In the genomic region with DNA sequence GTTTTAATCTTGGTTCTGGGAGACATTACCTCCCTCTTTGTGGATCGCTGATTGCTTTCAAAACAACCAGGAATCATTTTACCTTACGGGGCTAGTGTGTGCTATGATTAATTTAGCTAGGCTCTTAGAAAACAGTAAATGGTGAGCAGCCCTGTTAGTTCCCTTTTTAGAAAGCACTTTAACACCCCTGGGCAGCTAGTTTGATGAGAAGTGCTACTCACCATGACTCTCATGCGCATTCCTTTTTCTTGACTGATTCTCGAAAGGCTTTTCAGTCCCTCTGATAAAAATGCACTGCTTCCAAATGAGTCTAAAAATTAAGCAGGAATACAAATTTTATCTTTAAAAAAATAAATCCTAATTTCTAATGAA, we compare ENCODE assay signal across 11 cellular contexts.
DNase-seq lines count a peak whose midpoint lies in the region; ATAC-seq, FAIRE-seq and TF ChIP-seq lines count a peak whose summit lies in the region.
"Had no signal": no experiment of that assay in that cellular context is flagged by ENCODE, and none has a peak within 500 bp of the region (broad histone marks: within the 10 kb centered on the region; RNA-seq: fewer than 3 reads in every experiment).

No MANE protein-coding gene starts in this region.

- no peaks in the 10 kb centered on the region for H3K79me1 ChIP-seq in trophoblast cell (ENCODE audit: low read length)

- ATAC-seq in GM21528 (IDR thresholded peaks at IDR 0.05; ENCODE audit: low FRiP score, unreplicated experiment) = no peak
- ATAC-seq in activated CD4-positive, alpha-beta T cell treated with anti-CD3 and anti-CD28 coated beads for 36 hours = no peak

- POLR2A ChIA-PET in activated CD4-positive, alpha-beta T cell treated with anti-CD3 and anti-CD28 coated beads for 36 hours (lab: Charles Lee) = no interaction called here

- no peak overlapping the region for H3K23ac ChIP-seq in trophoblast cell (ENCODE audit: low read length)

- no peak overlapping the region for H4K91ac ChIP-seq in trophoblast cell (ENCODE audit: low read depth, low read length)

- H3K36me3 ChIP-seq in trophoblast cell (ENCODE audit: control insufficient read depth in 1 of 2, insufficient read depth in 2 of 2, low read length in 2 of 2) = no peaks in the 10 kb centered on the region

- CTCF ChIA-PET in activated CD4-positive, alpha-beta T cell treated with anti-CD3 and anti-CD28 coated beads for 36 hours (lab: Charles Lee) = interaction anchor here (0.8 to 1.2 kb wide), 2 partner anchors 77 to 387 kb away, joined by 3 to 4 read pairs; a partner anchor contains a TSS

- no peaks in the 10 kb centered on the region for H3K4me1 Mint-ChIP-seq in activated CD4-positive, alpha-beta T cell treated with anti-CD3 and anti-CD28 coated beads for 36 hours
- H3K4me1 Mint-ChIP-seq: activated CD4-positive, alpha-beta memory T cell treated with anti-CD3 and anti-CD28 coated beads, Interleukin-2, amount 10 ng/mL, durations not matched to agents 7 days and 5 days had no signal

- no CpG with 5 or more reads among the region's 4 CpGs for WGBS in trophoblast cell (ENCODE audit: extremely low coverage, insufficient coverage, insufficient read length)

- H3K9me3 ChIP-seq in trophoblast cell (ENCODE audit: insufficient read depth, low read depth, low read length) = no peaks in the 10 kb centered on the region

- H3K36me3 Mint-ChIP-seq in activated CD4-positive, alpha-beta T cell treated with anti-CD3 and anti-CD28 coated beads for 36 hours (ENCODE audit: low read depth) = peaks cover 4% of the 10 kb centered on the region

- no peak overlapping the region for H2AK5ac ChIP-seq in trophoblast cell (ENCODE audit: low read length)

- no peak overlapping the region for H2BK12ac ChIP-seq in trophoblast cell (ENCODE audit: low read length)

- H3K4me3 ChIP-seq in fibroblast of mammary gland (ENCODE audit: control insufficient read depth, low read depth, low read length) (no peak overlapping the region), trophoblast cell (ENCODE audit: low read depth, low read length) (no peak overlapping the region)

- no peak overlapping the region for H2BK5ac ChIP-seq in trophoblast cell (ENCODE audit: low read depth, low read length, poor library complexity)

- peak overlapping the region; percentile 13 for H4K8ac ChIP-seq in trophoblast cell (ENCODE audit: low read depth, low read length)

- H3K14ac ChIP-seq in trophoblast cell (ENCODE audit: low read length) = no peak overlapping the region

- H3K9me3 Mint-ChIP-seq in activated CD4-positive, alpha-beta T cell treated with anti-CD3 and anti-CD28 coated beads for 36 hours (ENCODE audit: low read depth) = peaks cover 5% of the 10 kb centered on the region

- no peak overlapping the region for H3K18ac ChIP-seq in trophoblast cell (ENCODE audit: low read length)

- no peaks in the 10 kb centered on the region for H3K79me2 ChIP-seq in trophoblast cell (ENCODE audit: control insufficient read depth, insufficient read depth, low read length, poor library complexity)

- H3K27me3 ChIP-seq in trophoblast cell (ENCODE audit: insufficient read depth, low read length) = no peaks in the 10 kb centered on the region

- no peak overlapping the region for H3K9ac ChIP-seq in trophoblast cell (ENCODE audit: low read length)

- no peak for TF ChIP-seq CTCF in fibroblast of mammary gland (conservative IDR thresholded peaks at IDR 0.05; ENCODE audit: control insufficient read depth, insufficient read depth, low read depth, low read length)

- no peak for FAIRE-seq in H54 (lab: Jason Lieb, UNC)

- H3K4me3 Mint-ChIP-seq in activated CD4-positive, alpha-beta T cell treated with anti-CD3 and anti-CD28 coated beads for 36 hours = no peak overlapping the region
- H3K4me3 Mint-ChIP-seq: activated CD4-positive, alpha-beta memory T cell treated with anti-CD3 and anti-CD28 coated beads, Interleukin-2, amount 10 ng/mL, durations not matched to agents 7 days and 5 days had no signal

- no peak overlapping the region for H3K4ac ChIP-seq in trophoblast cell (ENCODE audit: low read depth, low read length)

- intact Hi-C loops in activated CD4-positive, alpha-beta T cell treated with anti-CD3 and anti-CD28 coated beads for 36 hours (cut with DNase I, micrococcal nuclease) = no loop called here

- H3K4me2 ChIP-seq in trophoblast cell (ENCODE audit: low read length) = no peak overlapping the region

- no peak for TF ChIP-seq POLR2A in H54 (IDR thresholded peaks at IDR 0.05; ENCODE audit: low read depth, low read length)

- H3K4me1 ChIP-seq in trophoblast cell (ENCODE audit: control insufficient read depth in 1 of 2, insufficient read depth in 2 of 2, low read length in 2 of 2) = peaks cover 8 to 9% of the 10 kb centered on the region in 2 experiments

- H3K27ac Mint-ChIP-seq in activated CD4-positive, alpha-beta T cell treated with anti-CD3 and anti-CD28 coated beads for 36 hours = no peak overlapping the region
- H3K27ac Mint-ChIP-seq: activated CD4-positive, alpha-beta memory T cell treated with anti-CD3 and anti-CD28 coated beads, Interleukin-2, amount 10 ng/mL, durations not matched to agents 7 days and 5 days had no signal

- H2BK120ac ChIP-seq in trophoblast cell (ENCODE audit: insufficient read depth, low read length, poor library complexity) = no peak overlapping the region

- H2AFZ ChIP-seq in trophoblast cell (ENCODE audit: insufficient read depth, low read length, poor library complexity) = no peak overlapping the region

- DNase-seq in H54 (ENCODE audit: insufficient read length, low spot score) (peak; percentile 34), NCI-H69 (lab: John Stamatoyannopoulos, UW) (peak; percentile 63), fibroblast of mammary gland (ENCODE audit: low read depth) (peak; percentile 70), trophoblast cell (no peak), GM19238 (ENCODE audit: insufficient read length, low spot score) (no peak)
- no peak for DNase-seq in activated CD4-positive, alpha-beta T cell treated with anti-CD3 and anti-CD28 coated beads for 4 hours
- no peak for DNase-seq in activated CD4-positive, alpha-beta T cell treated with anti-CD3 and anti-CD28 coated beads for 36 hours
- DNase-seq: activated CD4-positive, alpha-beta memory T cell treated with anti-CD3 and anti-CD28 coated beads, Interleukin-2, amount 10 ng/mL, durations not matched to agents 7 days and 5 days; DND-41; midbrain had no signal

- H3K27me3 Mint-ChIP-seq in activated CD4-positive, alpha-beta T cell treated with anti-CD3 and anti-CD28 coated beads for 36 hours = peaks cover 10% of the 10 kb centered on the region

- no peak overlapping the region for H4K12ac ChIP-seq in trophoblast cell (ENCODE audit: low read depth, low read length)

- H3K27ac ChIP-seq in trophoblast cell (ENCODE audit: low read depth, low read length) = no peak overlapping the region

Comparison
In these comparisons a context has a peak if more than half of its experiments do, and no peak if none do; other contexts are left out.
1. DNase-seq: peak in H54 (single experiment), NCI-H69 (single experiment) and fibroblast of mammary gland (single experiment); none in trophoblast cell (0 of 2), activated CD4-positive, alpha-beta T cell treated with anti-CD3 and anti-CD28 coated beads for 4 hours (0 of 2), GM19238 (single experiment) and activated CD4-positive, alpha-beta T cell treated with anti-CD3 and anti-CD28 coated beads for 36 hours (single experiment).